In genomic region chr11:36227044-36227443, GRCh38 we compare ENCODE assay signal across 9 cellular contexts.
"Had no signal": no experiment of that assay in that cellular context is flagged by ENCODE, and none has a peak within 500 bp of the region (broad histone marks: within the 10 kb centered on the region; RNA-seq: fewer than 3 reads in every experiment).

No MANE protein-coding gene starts in this region.

- ATAC-seq: GM23338, HCT116 had no signal

- H3K4me3 ChIP-seq: GM23248, GM23338, HAP-1 had no signal

- H3K9me3 ChIP-seq: HAP-1 had no signal

- H3K4me2 ChIP-seq: GM23338 had no signal

- DNase-seq: GM23248, GOT3, H7, H9, HCEC 1CT, HFFc6 had no signal

- H3K27ac ChIP-seq: GM23248 had no signal

- H3K36me3 ChIP-seq: HAP-1 had no signal

- H3K4me1 ChIP-seq: HAP-1 had no signal

- H3K9ac ChIP-seq: GM23248 had no signal

- H2AFZ ChIP-seq: GM23248, GM23338 had no signal
